Comparison of ENCODE assay signal across 26 cellular contexts in genomic region chr3:96510334-96510733, GRCh38.
"Had no signal": no experiment of that assay in that cellular context is flagged by ENCODE, and none has a peak within 500 bp of the region (broad histone marks: within the 10 kb centered on the region; RNA-seq: fewer than 3 reads in every experiment).

No MANE protein-coding gene starts in this region.

- ATAC-seq: esophagus mucosa; gastrocnemius medialis; heart right ventricle; left cardiac atrium; left lung; left ventricle myocardium superior; lower lobe of right lung; naive thymus-derived CD4-positive, alpha-beta T cell; natural killer cell had no signal

- H3K4me1 ChIP-seq: esophagus squamous epithelium, gastrocnemius medialis, heart right ventricle, left lung, lower lobe of right lung had no signal

- H3K27ac ChIP-seq: coronary artery, dorsolateral prefrontal cortex, epithelial cell of prostate, esophagus squamous epithelium, gastrocnemius medialis, heart right ventricle, left lung, lower lobe of right lung had no signal

- H3K27me3 ChIP-seq: esophagus squamous epithelium, gastrocnemius medialis, heart right ventricle, left lung had no signal

- FAIRE-seq: endothelial cell of umbilical vein, islet of Langerhans, keratinocyte had no signal

- H3K4me3 ChIP-seq: coronary artery, dorsolateral prefrontal cortex, esophagus squamous epithelium, gastrocnemius medialis, heart right ventricle, left lung, lower lobe of right lung had no signal

- H3K9me3 ChIP-seq: esophagus squamous epithelium, gastrocnemius medialis, lower lobe of right lung had no signal

- DNase-seq: dermis blood vessel endothelial cell; dorsolateral prefrontal cortex; effector CD4-positive, alpha-beta T cell; effector memory CD4-positive, alpha-beta T cell; erythroblast; esophagus squamous epithelium; foreskin fibroblast; foreskin melanocyte; gastrocnemius medialis; glutamatergic neuron; head of caudate nucleus; heart right ventricle; hippocampal formation; left cardiac atrium; left lung; left ventricle myocardium superior; lower lobe of right lung; mesenchymal stem cell; naive thymus-derived CD4-positive, alpha-beta T cell; natural killer cell had no signal

- H3K36me3 ChIP-seq: esophagus squamous epithelium, gastrocnemius medialis, heart right ventricle, left lung, lower lobe of right lung had no signal
